In the genomic region with DNA sequence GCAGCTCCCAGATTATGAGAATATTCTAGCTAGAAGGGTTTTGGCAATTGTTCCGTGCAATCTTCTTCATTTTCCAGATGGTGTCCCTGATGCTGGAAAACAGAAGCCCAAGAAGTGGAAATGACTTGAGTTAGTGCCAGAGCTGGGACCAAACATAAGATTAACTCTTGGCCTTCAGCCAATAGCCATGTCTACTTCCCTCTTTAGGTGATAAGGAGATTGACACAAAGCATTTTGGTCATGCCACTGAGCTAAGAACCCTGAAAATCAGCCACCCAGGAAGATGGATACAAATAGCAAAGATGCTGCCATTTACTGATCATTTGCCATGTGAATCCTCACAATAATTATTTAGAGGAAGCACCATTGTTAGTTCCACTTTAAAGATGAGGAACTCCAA, we compare ENCODE assay signal across 9 cellular contexts.
"Had no signal": no experiment of that assay in that cellular context is flagged by ENCODE, and none has a peak within 500 bp of the region (broad histone marks: within the 10 kb centered on the region; RNA-seq: fewer than 3 reads in every experiment).

No MANE protein-coding gene starts in this region.

- H3K9me3 ChIP-seq: colonic mucosa, sigmoid colon, transverse colon had no signal

- ATAC-seq: activated CD8-positive, alpha-beta T cell treated with anti-CD3 and anti-CD28 coated beads for 36 hours had no signal

- H3K27ac ChIP-seq: colonic mucosa, sigmoid colon, transverse colon, VCaP had no signal

- H3K27me3 ChIP-seq: colonic mucosa, sigmoid colon had no signal

- H3K4me3 ChIP-seq: colonic mucosa, sigmoid colon, transverse colon had no signal

- DNase-seq: activated CD8-positive, alpha-beta T cell treated with anti-CD3 and anti-CD28 coated beads for 36 hours; activated naive CD4-positive, alpha-beta T cell treated with anti-CD3 and anti-CD28 coated beads for 36 hours; colonic mucosa; sigmoid colon; stimulated activated CD4-positive, alpha-beta T cell treated with anti-CD3 and anti-CD28 coated beads, Interleukin-12 subunit alpha, Interleukin-12 subunit beta, amount 100 ng/mL, for 4 hours; stimulated activated naive CD4-positive, alpha-beta T cell; substantia nigra; transverse colon had no signal

- H3K4me1 ChIP-seq: colonic mucosa, sigmoid colon, transverse colon had no signal

- H3K36me3 ChIP-seq: colonic mucosa, sigmoid colon, transverse colon had no signal
